Comparison of ENCODE assay signal across 37 cellular contexts in the genomic region with DNA sequence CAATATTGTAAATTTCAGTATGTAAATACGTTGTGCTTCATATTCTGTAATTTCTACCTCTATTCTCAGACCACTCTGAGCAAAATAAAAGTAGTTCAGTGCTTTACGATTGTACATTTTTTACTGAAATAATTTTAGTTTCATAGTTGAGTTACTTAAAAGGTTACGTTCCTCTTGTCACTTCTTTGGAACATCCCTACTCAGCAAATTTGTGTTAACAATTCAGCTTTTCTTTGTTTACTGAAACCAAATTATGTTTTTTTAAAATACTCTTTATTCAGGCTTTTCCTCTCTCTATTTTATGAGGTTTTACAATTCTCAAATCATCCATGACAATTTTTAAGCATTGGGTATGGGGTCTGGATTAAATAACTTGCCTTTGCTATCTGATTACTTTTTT.
"Had no signal": no experiment of that assay in that cellular context is flagged by ENCODE, and none has a peak within 500 bp of the region (broad histone marks: within the 10 kb centered on the region; RNA-seq: fewer than 3 reads in every experiment).

No MANE protein-coding gene starts in this region.

- H3K4me1 ChIP-seq: body of pancreas, breast epithelium had no signal

- H3K27ac ChIP-seq: body of pancreas, brain microvascular endothelial cell, breast epithelium, VCaP had no signal

- H3K4me3 Mint-ChIP-seq: activated B cell treated with CpG ODN at 0.5 μM for 24 hours; activated CD4-positive, alpha-beta memory T cell treated with anti-CD3 and anti-CD28 coated beads for 36 hours; activated CD4-positive, alpha-beta T cell treated with anti-CD3 and anti-CD28 coated beads, Interleukin-2, amount 10 ng/mL, durations not matched to agents 24 days and 14 days; activated CD8-positive, alpha-beta T cell treated with anti-CD3 and anti-CD28 coated beads for 36 hours; activated naive CD4-positive, alpha-beta T cell treated with anti-CD3 and anti-CD28 coated beads for 36 hours; activated naive CD8-positive, alpha-beta T cell treated with anti-CD3 and anti-CD28 coated beads for 36 hours; activated T-cell treated with anti-CD3 and anti-CD28 coated beads, Interleukin-2, amount 50 U/mL, for 4 hours; activated T-cell treated with anti-CD3 and anti-CD28 coated beads, Interleukin-2, amount 50 U/mL, for 72 hours; activated T-helper 1 cell treated with anti-CD3 and anti-CD28 coated beads, Interleukin-12 subunit alpha, Interleukin-12 subunit beta, Interleukin-2, Interleukin-4 antibody, amounts not matched to agents 30 ng/mL and 10 ng/mL and 1 ng/mL, durations not matched to agents 14 hours and 24 hours and 36 hours; T-helper 1 cell treated with Interleukin-12 subunit alpha and Interleukin-12 subunit beta and Interleukin-4 antibody, amounts not matched to agents 30 μg/mL and 1 μg/mL, for 36 hours; T-helper 2 cell treated with Interferon-gamma antibody and Interleukin-4, amounts not matched to agents 5 μg/mL and 100 μg/mL, for 36 hours had no signal

- H3K9me3 ChIP-seq: adrenal gland, body of pancreas, breast epithelium had no signal

- FAIRE-seq: astrocyte, TTC549 had no signal

- H3K36me3 ChIP-seq: breast epithelium had no signal

- H3K27ac Mint-ChIP-seq: activated B cell treated with CpG ODN at 0.5 μM for 24 hours; activated CD4-positive, alpha-beta memory T cell treated with anti-CD3 and anti-CD28 coated beads for 36 hours; activated CD4-positive, alpha-beta T cell treated with anti-CD3 and anti-CD28 coated beads, Interleukin-2, amount 10 ng/mL, durations not matched to agents 24 days and 14 days; activated CD8-positive, alpha-beta T cell treated with anti-CD3 and anti-CD28 coated beads for 36 hours; activated naive CD4-positive, alpha-beta T cell treated with anti-CD3 and anti-CD28 coated beads for 36 hours; activated naive CD4-positive, alpha-beta T cell treated with anti-CD3 and anti-CD28 coated beads, Interleukin-2, amount 50 U/mL, for 72 hours; activated naive CD8-positive, alpha-beta T cell treated with anti-CD3 and anti-CD28 coated beads for 36 hours; activated T-cell treated with anti-CD3 and anti-CD28 coated beads, Interleukin-2, amount 50 U/mL, for 72 hours; activated T-helper 1 cell treated with anti-CD3 and anti-CD28 coated beads, Interleukin-12 subunit alpha, Interleukin-12 subunit beta, Interleukin-2, Interleukin-4 antibody, amounts not matched to agents 30 ng/mL and 10 ng/mL and 1 ng/mL, durations not matched to agents 14 hours and 24 hours and 36 hours; T-helper 1 cell treated with Interleukin-12 subunit alpha and Interleukin-12 subunit beta and Interleukin-4 antibody, amounts not matched to agents 30 μg/mL and 1 μg/mL, for 36 hours; T-helper 2 cell treated with Interferon-gamma antibody and Interleukin-4, amounts not matched to agents 5 μg/mL and 100 μg/mL, for 36 hours had no signal

- H3K9me3 Mint-ChIP-seq: activated B cell treated with CpG ODN at 0.5 μM for 24 hours; activated CD4-positive, alpha-beta memory T cell treated with anti-CD3 and anti-CD28 coated beads for 36 hours; activated CD4-positive, alpha-beta T cell treated with anti-CD3 and anti-CD28 coated beads, Interleukin-2, amount 10 ng/mL, durations not matched to agents 24 days and 14 days; activated CD8-positive, alpha-beta T cell treated with anti-CD3 and anti-CD28 coated beads for 36 hours; activated naive CD4-positive, alpha-beta T cell treated with anti-CD3 and anti-CD28 coated beads for 36 hours; activated naive CD4-positive, alpha-beta T cell treated with anti-CD3 and anti-CD28 coated beads, Interleukin-2, amount 50 U/mL, for 72 hours; activated naive CD8-positive, alpha-beta T cell treated with anti-CD3 and anti-CD28 coated beads for 36 hours; activated T-cell treated with anti-CD3 and anti-CD28 coated beads, Interleukin-2, amount 50 U/mL, for 4 hours; activated T-cell treated with anti-CD3 and anti-CD28 coated beads, Interleukin-2, amount 50 U/mL, for 72 hours; activated T-helper 1 cell treated with anti-CD3 and anti-CD28 coated beads, Interleukin-12 subunit alpha, Interleukin-12 subunit beta, Interleukin-2, Interleukin-4 antibody, amounts not matched to agents 30 ng/mL and 10 ng/mL and 1 ng/mL, durations not matched to agents 14 hours and 24 hours and 36 hours; activated T-helper 17 cell treated with anti-CD3 and anti-CD28 coated beads, Interleukin-2, amount 50 U/mL, for 72 hours; T-helper 1 cell treated with Interleukin-12 subunit alpha and Interleukin-12 subunit beta and Interleukin-4 antibody, amounts not matched to agents 30 μg/mL and 1 μg/mL, for 36 hours; T-helper 2 cell treated with Interferon-gamma antibody and Interleukin-4, amounts not matched to agents 5 μg/mL and 100 μg/mL, for 36 hours had no signal

- H3K27me3 ChIP-seq: adrenal gland, body of pancreas, brain microvascular endothelial cell, breast epithelium had no signal

- H3K4me3 ChIP-seq: adrenal gland, body of pancreas, breast epithelium had no signal

- ATAC-seq: activated CD8-positive, alpha-beta T cell treated with anti-CD3 and anti-CD28 coated beads for 36 hours; activated naive CD4-positive, alpha-beta T cell treated with anti-CD3 and anti-CD28 coated beads, Interleukin-2, amount 50 U/mL, for 72 hours; activated T-cell treated with anti-CD3 and anti-CD28 coated beads, Interleukin-2, amount 50 U/mL, for 4 hours; activated T-cell treated with anti-CD3 and anti-CD28 coated beads, Interleukin-2, amount 50 U/mL, for 72 hours; activated T-helper 17 cell treated with anti-CD3 and anti-CD28 coated beads, Interleukin-2, amount 50 U/mL, for 72 hours; body of pancreas had no signal

- H3K27me3 Mint-ChIP-seq: activated B cell treated with CpG ODN at 0.5 μM for 24 hours; activated CD4-positive, alpha-beta memory T cell treated with anti-CD3 and anti-CD28 coated beads for 36 hours; activated CD4-positive, alpha-beta T cell treated with anti-CD3 and anti-CD28 coated beads, Interleukin-2, amount 10 ng/mL, durations not matched to agents 24 days and 14 days; activated CD8-positive, alpha-beta T cell treated with anti-CD3 and anti-CD28 coated beads for 36 hours; activated naive CD8-positive, alpha-beta T cell treated with anti-CD3 and anti-CD28 coated beads for 36 hours; activated T-helper 17 cell treated with anti-CD3 and anti-CD28 coated beads, Interleukin-2, amount 50 U/mL, for 72 hours had no signal

- DNase-seq: activated B cell treated with CpG ODN at 0.5 μM for 24 hours; activated CD4-positive, alpha-beta memory T cell treated with anti-CD3 and anti-CD28 coated beads for 36 hours; activated CD4-positive, alpha-beta T cell treated with anti-CD3 and anti-CD28 coated beads for 4 hours; activated CD4-positive, alpha-beta T cell treated with anti-CD3 and anti-CD28 coated beads, Interleukin-2, amount 10 ng/mL, durations not matched to agents 24 days and 14 days; activated CD4-positive, alpha-beta T cell treated with anti-CD3 and anti-CD28 coated beads, Interleukin-2, amount 50 U/mL, for 1 hour; activated CD4-positive, alpha-beta T cell treated with anti-CD3 and anti-CD28 coated beads, Interleukin-2, amount 50 U/mL, for 4 hours; activated CD4-positive, CD25-positive, alpha-beta regulatory T cell treated with anti-CD3 and anti-CD28 coated beads, Interleukin-2, amount 50 U/mL, for 72 hours; activated CD8-positive, alpha-beta memory T cell treated with anti-CD3 and anti-CD28 coated beads, Interleukin-2, amount 50 U/mL, for 4 hours; activated CD8-positive, alpha-beta T cell treated with anti-CD3 and anti-CD28 coated beads for 36 hours; activated effector memory CD4-positive, alpha-beta T cell treated with anti-CD3 and anti-CD28 coated beads, Interleukin-2, amount 50 U/mL, for 16 hours; activated gamma-delta T cell treated with Interleukin-2 at 50 U/mL for 16 hours; activated naive CD4-positive, alpha-beta T cell; activated naive CD4-positive, alpha-beta T cell treated with anti-CD3 and anti-CD28 coated beads for 36 hours; activated naive CD4-positive, alpha-beta T cell treated with anti-CD3 and anti-CD28 coated beads, Interleukin-2, amount 50 U/mL, for 16 hours; activated naive CD8-positive, alpha-beta T cell treated with anti-CD3 and anti-CD28 coated beads for 36 hours; activated T-cell treated with anti-CD3 and anti-CD28 coated beads for 4 hours; activated T-cell treated with anti-CD3 and anti-CD28 coated beads, Interleukin-2, amount 50 U/mL, for 1 hour; activated T-cell treated with anti-CD3 and anti-CD28 coated beads, Interleukin-2, amount 50 U/mL, for 4 hours; activated T-cell treated with anti-CD3 and anti-CD28 coated beads, Interleukin-2, amount 50 U/mL, for 72 hours; adrenal gland; amniotic stem cell; aorta; body of pancreas; brain microvascular endothelial cell; central memory CD4-positive, alpha-beta T cell; cerebellar nuclear complex; T-helper 2 cell; T-helper 9 cell had no signal

- H3K4me1 Mint-ChIP-seq: activated B cell treated with CpG ODN at 0.5 μM for 24 hours had no signal
